1 cellular context compared by ENCODE assay signal in the genomic region with DNA sequence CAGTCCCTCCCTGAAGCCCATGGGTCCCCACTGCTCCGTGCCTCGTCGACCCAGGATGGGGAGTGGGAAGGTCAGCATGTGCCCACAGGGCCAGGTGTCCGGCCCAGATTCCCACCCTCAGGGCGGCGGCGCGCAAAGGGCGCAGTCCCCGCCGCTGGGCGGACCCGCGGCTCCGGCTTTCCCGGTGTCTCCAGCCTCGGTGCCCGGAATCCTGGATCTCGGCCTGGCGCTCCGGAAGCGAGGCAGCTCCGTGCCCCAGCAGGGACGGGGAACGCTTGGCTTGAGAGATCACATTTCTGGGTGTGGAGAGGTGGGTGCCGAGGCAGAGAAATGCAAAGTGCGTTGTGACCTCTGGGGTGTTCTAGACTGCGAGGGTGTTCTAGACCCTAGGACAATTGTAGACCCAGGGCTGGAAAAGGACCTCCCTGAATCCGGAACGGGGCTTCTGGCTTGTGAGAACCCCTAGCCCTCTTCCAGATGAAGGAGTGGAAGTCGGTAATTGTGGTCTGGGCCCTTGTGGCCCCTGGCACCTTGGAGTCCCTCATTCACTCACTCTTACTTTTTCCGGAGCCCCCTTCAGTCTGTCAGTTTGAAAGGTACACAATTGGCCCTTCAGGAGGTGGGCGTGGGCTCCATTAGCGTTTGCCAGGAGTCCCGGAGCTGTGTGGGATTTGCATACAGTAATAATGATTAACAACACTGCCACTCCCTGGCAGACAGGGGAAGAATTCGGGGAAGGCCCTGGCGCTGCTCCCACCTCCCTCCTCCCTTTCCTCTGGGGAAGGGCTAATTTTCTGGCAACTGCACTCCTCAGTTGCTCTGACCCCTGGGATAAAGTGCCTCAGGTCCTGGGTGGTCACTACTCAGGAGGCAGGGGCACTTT.
TF ChIP-seq lines count a peak whose summit lies in the region.

No MANE protein-coding gene starts in this region.

TF ChIP-seq in SK-N-SH treated with all-trans-retinoic acid at 6 μM for 48 hours, 23 proteins besides CTCF, POLR2A, EP300 and RAD21 (continued from another document):
- TF ChIP-seq, protein P1, sequence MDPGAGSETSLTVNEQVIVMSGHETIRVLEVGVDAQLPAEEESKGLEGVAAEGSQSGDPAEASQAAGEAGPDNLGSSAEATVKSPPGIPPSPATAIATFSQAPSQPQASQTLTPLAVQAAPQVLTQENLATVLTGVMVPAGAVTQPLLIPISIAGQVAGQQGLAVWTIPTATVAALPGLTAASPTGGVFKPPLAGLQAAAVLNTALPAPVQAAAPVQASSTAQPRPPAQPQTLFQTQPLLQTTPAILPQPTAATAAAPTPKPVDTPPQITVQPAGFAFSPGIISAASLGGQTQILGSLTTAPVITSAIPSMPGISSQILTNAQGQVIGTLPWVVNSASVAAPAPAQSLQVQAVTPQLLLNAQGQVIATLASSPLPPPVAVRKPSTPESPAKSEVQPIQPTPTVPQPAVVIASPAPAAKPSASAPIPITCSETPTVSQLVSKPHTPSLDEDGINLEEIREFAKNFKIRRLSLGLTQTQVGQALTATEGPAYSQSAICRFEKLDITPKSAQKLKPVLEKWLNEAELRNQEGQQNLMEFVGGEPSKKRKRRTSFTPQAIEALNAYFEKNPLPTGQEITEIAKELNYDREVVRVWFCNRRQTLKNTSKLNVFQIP (CRISPR knock-in tag; IDR thresholded peaks at IDR 0.05; ENCODE audit: borderline replicate concordance, low read depth) = no peak
- TF ChIP-seq ZC3H10 (CRISPR knock-in tag; IDR thresholded peaks at IDR 0.05) (no peak), CREB5 (CRISPR knock-in tag; IDR thresholded peaks at IDR 0.05; ENCODE audit: low read depth) (no peak), GLIS3 (CRISPR knock-in tag; IDR thresholded peaks at IDR 0.05) (no peak)
